ENCODE assay signal across 28 cellular contexts in genomic region chr5:6493681-6494454, GRCh38. TPM values are rescaled to one million over a fixed set of nuclear protein-coding genes. Genes with fewer than 3 reads are reported as not detected.
DNase-seq lines count a peak whose midpoint lies in the region; ATAC-seq and TF ChIP-seq lines count a peak whose summit lies in the region.
"Had no signal": no experiment of that assay in that cellular context is flagged by ENCODE, and none has a peak within 500 bp of the region (broad histone marks: within the 10 kb centered on the region; RNA-seq: fewer than 3 reads in every experiment).

No MANE protein-coding gene starts in this region.

- TF ChIP-seq CTCF in KMS-11 (conservative IDR thresholded peaks at IDR 0.05; ENCODE audit: low read depth, low read length) = no peak

- H3K4me2 ChIP-seq in KMS-11 = peak overlapping the region; percentile 95
- H3K4me2 ChIP-seq in mesendoderm (ENCODE audit: low read length) = no peak overlapping the region

- no peak overlapping the region for H2BK15ac ChIP-seq in mesendoderm (replicated peaks; ENCODE audit: low read depth)

- no peak overlapping the region for H3K27ac Mint-ChIP-seq in activated T-cell treated with anti-CD3 and anti-CD28 coated beads, Interleukin-2, amount 50 U/mL, for 24 hours
- H3K27ac Mint-ChIP-seq: nephron; stimulated activated naive B cell treated with anti-CD40 and anti-IgM and Interleukin-4, amounts not matched to agents 10 μg/mL and 1 μg/mL and 100 μg/mL, for 72 hours had no signal

- no peak overlapping the region for H3K18ac ChIP-seq in mesendoderm (ENCODE audit: low read length)

- H3K4me1 ChIP-seq in KMS-11 (ENCODE audit: low read depth, poor library complexity, severe bottlenecking) = peaks cover 94% of the 10 kb centered on the region
- H3K4me1 ChIP-seq in mesendoderm (ENCODE audit: control insufficient read depth, low read depth, low read length) = peaks cover 5% of the 10 kb centered on the region
- H3K4me1 ChIP-seq: Peyer's patch, suprapubic skin had no signal

- H3K27me3 ChIP-seq in KMS-11 (ENCODE audit: insufficient read depth, low read depth) (no peaks in the 10 kb centered on the region), mesendoderm (ENCODE audit: insufficient read depth, low read length, poor library complexity) (no peaks in the 10 kb centered on the region)
- H3K27me3 ChIP-seq: ovary, Peyer's patch had no signal

- H4K20me1 ChIP-seq in KMS-11 (ENCODE audit: insufficient read depth) = no peaks in the 10 kb centered on the region

- H2AK5ac ChIP-seq in mesendoderm (ENCODE audit: low read length) = no peak overlapping the region

- H3K36me3 ChIP-seq in KMS-11 (ENCODE audit: insufficient read depth) (0 out of 2 replicates have a peak, but pooled peaks cover 9% of the 10 kb centered on the region), mesendoderm (ENCODE audit: control insufficient read depth, insufficient read depth, low read length) (no peaks in the 10 kb centered on the region)
- H3K36me3 ChIP-seq: ovary, Peyer's patch, suprapubic skin had no signal

- H3K56ac ChIP-seq in mesendoderm (ENCODE audit: low read length) = no peak overlapping the region

- no peak overlapping the region for H3K4me3 Mint-ChIP-seq in activated T-cell treated with anti-CD3 and anti-CD28 coated beads, Interleukin-2, amount 50 U/mL, for 24 hours
- H3K4me3 Mint-ChIP-seq: central memory CD8-positive, alpha-beta T cell; nephron; stimulated activated naive B cell treated with anti-CD40 and anti-IgM and Interleukin-4, amounts not matched to agents 10 μg/mL and 1 μg/mL and 100 μg/mL, for 72 hours had no signal

- H3K79me1 ChIP-seq in mesendoderm (ENCODE audit: low read length) = no peaks in the 10 kb centered on the region

- H2BK5ac ChIP-seq in mesendoderm (ENCODE audit: low read length) = no peak overlapping the region

- no peak overlapping the region for H4K8ac ChIP-seq in mesendoderm (ENCODE audit: low read depth, low read length)

- H2AFZ ChIP-seq in KMS-11 (ENCODE audit: low read depth) = no peak overlapping the region

- DNase-seq in mesendoderm (no peak), NCI-H2107 (lab: John Stamatoyannopoulos, UW) (no peak)
- no peak for DNase-seq in activated T-cell treated with anti-CD3 and anti-CD28 coated beads, Interleukin-2, amount 50 U/mL, for 24 hours
- DNase-seq: ACHN; activated CD4-positive, alpha-beta T cell treated with anti-CD3 and anti-CD28 coated beads, Interleukin-2, amount 50 U/mL, for 48 hours; activated effector memory CD4-positive, alpha-beta T cell treated with Interleukin-2 at 50 U/mL for 16 hours; DMS53; dorsolateral prefrontal cortex; kidney; NCI-H146; NCI-H2171; NCI-H526; ovary; Peyer's patch; right cardiac atrium; SIG-M5; stimulated activated CD4-positive, alpha-beta T cell treated with anti-CD3 and anti-CD28 coated beads, Interleukin-4, amount 100 ng/mL, for 24 hours; stimulated activated naive B cell treated with anti-CD40 and anti-IgM and Interleukin-4, amounts not matched to agents 10 μg/mL and 1 μg/mL and 100 μg/mL, for 72 hours had no signal

- ATAC-seq in GM18517 (IDR thresholded peaks at IDR 0.05; ENCODE audit: unreplicated experiment) (peak; percentile 31), GM19397 (IDR thresholded peaks at IDR 0.05; ENCODE audit: unreplicated experiment) (peak; percentile 25), HG02981 (IDR thresholded peaks at IDR 0.05; ENCODE audit: unreplicated experiment) (peak; percentile 36), GM21723 (IDR thresholded peaks at IDR 0.05; ENCODE audit: unreplicated experiment) (no peak)
- ATAC-seq: K562, right cardiac atrium had no signal

- WGBS in mesendoderm (ENCODE audit: extremely low coverage, insufficient coverage, low lambda C conversion rate) = no CpG with 5 or more reads among the region's 9 CpGs

- H3K9ac ChIP-seq in KMS-11 = no peak overlapping the region
- H3K9ac ChIP-seq in mesendoderm (ENCODE audit: low read length) = no peak overlapping the region

- H3K79me2 ChIP-seq in KMS-11 (ENCODE audit: insufficient read depth, low read depth) (peaks cover 45% of the 10 kb centered on the region), mesendoderm (ENCODE audit: control insufficient read depth, insufficient read depth, low read length) (no peaks in the 10 kb centered on the region)

- H4K5ac ChIP-seq in mesendoderm (ENCODE audit: low read length) = no peak overlapping the region

- peaks cover 26% of the 10 kb centered on the region for H3K4me1 Mint-ChIP-seq in activated T-cell treated with anti-CD3 and anti-CD28 coated beads, Interleukin-2, amount 50 U/mL, for 24 hours (ENCODE audit: low read depth)
- H3K4me1 Mint-ChIP-seq: central memory CD8-positive, alpha-beta T cell had no signal

- H3K9me3 Mint-ChIP-seq in activated T-cell treated with anti-CD3 and anti-CD28 coated beads, Interleukin-2, amount 50 U/mL, for 24 hours = no peaks in the 10 kb centered on the region
- H3K9me3 Mint-ChIP-seq: central memory CD8-positive, alpha-beta T cell; nephron; stimulated activated naive B cell treated with anti-CD40 and anti-IgM and Interleukin-4, amounts not matched to agents 10 μg/mL and 1 μg/mL and 100 μg/mL, for 72 hours had no signal

- H3K36me3 Mint-ChIP-seq in activated T-cell treated with anti-CD3 and anti-CD28 coated beads, Interleukin-2, amount 50 U/mL, for 24 hours (ENCODE audit: low read depth) = no peaks in the 10 kb centered on the region
- H3K36me3 Mint-ChIP-seq: stimulated activated naive B cell treated with anti-CD40 and anti-IgM and Interleukin-4, amounts not matched to agents 10 μg/mL and 1 μg/mL and 100 μg/mL, for 72 hours had no signal

- H2BK120ac ChIP-seq in mesendoderm (ENCODE audit: low read depth, low read length) = no peak overlapping the region

- no peak overlapping the region for H3K4me3 ChIP-seq in KMS-11 (IDR thresholded peaks at IDR 0.05; ENCODE audit: insufficient read depth, low read depth, low read length)
- no peak overlapping the region for H3K4me3 ChIP-seq in mesendoderm (ENCODE audit: low read length)
- H3K4me3 ChIP-seq: dorsolateral prefrontal cortex, K562, ovary, Peyer's patch, suprapubic skin had no signal

- no peak overlapping the region for H3K23ac ChIP-seq in mesendoderm (ENCODE audit: low read length)

- H3K27ac ChIP-seq in KMS-11 = peak overlapping the region; percentile 94
- no peak overlapping the region for H3K27ac ChIP-seq in mesendoderm (ENCODE audit: low read depth, low read length)
- H3K27ac ChIP-seq: dorsolateral prefrontal cortex, ovary, Peyer's patch, suprapubic skin had no signal

- H3K27me3 Mint-ChIP-seq in activated T-cell treated with anti-CD3 and anti-CD28 coated beads, Interleukin-2, amount 50 U/mL, for 24 hours = peaks cover 38% of the 10 kb centered on the region

- H3K4ac ChIP-seq in mesendoderm (ENCODE audit: low read depth, low read length) = no peak overlapping the region

RNA-seq across cellular contexts. Expression of gene UBE2QL1, which starts 45.2 kb away (rescaled TPM):
- polyA plus RNA-seq in mesendoderm (2013, experiment 1 of 2) = 0.32 TPM
- 0.36 TPM for polyA plus RNA-seq in mesendoderm (2013, experiment 2 of 2)
- polyA plus RNA-seq: BJ, K562 had no signal
